13 cellular contexts compared by ENCODE assay signal in the genomic region with DNA sequence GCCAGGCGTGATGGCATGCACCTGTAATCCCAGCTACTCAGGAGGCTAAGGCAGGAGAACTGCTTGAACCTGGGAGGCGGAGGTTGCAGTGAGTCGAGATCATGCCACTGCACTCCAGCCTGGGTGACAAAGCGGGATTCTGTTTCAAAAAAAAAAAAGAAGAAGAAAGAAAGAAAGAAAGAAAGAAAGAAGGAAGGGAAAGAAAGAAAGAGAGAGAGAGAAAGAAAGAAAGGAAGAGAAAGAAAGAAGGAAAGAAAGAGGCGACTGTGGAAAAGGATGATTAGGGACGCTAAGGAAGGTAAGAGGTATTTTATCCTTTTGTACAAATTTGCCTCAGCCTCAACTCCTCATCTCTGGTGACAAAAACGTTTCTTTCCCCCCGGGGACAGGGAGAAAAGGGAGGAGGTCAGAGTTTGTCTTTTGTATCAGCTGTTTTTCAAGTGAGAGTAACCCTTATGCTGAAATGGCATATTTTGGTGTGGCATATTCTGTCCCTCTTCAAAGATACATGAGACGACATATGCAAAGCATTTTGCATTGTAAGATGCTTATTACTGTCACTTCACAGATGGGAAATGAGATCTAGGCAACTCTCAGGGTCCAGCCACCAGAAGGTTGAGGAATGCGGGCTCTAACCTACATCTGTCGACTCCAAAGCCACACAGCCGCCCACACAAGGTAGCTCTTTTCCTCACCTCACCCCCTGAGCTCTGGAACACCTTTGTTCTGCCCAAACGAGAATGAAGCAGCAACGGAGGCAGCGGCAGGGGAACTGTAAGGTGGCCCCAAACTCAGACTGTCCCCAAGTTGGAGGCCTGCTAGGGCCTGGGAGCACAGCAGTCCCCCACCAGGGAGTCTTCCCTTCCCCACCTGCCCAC. TPM values are rescaled to one million over a fixed set of nuclear protein-coding genes. Genes with fewer than 3 reads are reported as not detected.
DNase-seq lines count a peak whose midpoint lies in the region; ATAC-seq and TF ChIP-seq lines count a peak whose summit lies in the region.
"Had no signal": no experiment of that assay in that cellular context is flagged by ENCODE, and none has a peak within 500 bp of the region (broad histone marks: within the 10 kb centered on the region; RNA-seq: fewer than 3 reads in every experiment).

No MANE protein-coding gene starts in this region.

- no peaks in the 10 kb centered on the region for H3K27me3 Mint-ChIP-seq in effector memory CD8-positive, alpha-beta T cell

- H3K79me2 ChIP-seq in HCT116 (ENCODE audit: insufficient read depth, low read length) (no peaks in the 10 kb centered on the region), PC-3 (ENCODE audit: low read length) (no peaks in the 10 kb centered on the region)

- peaks cover 38% of the 10 kb centered on the region for H3K36me3 Mint-ChIP-seq in effector memory CD8-positive, alpha-beta T cell (ENCODE audit: insufficient read depth)

- POLR2A ChIA-PET in HCT116 (lab: Charles Lee) (interaction anchor here (1.1 kb wide), 1 partner anchor 15 kb away, joined by 3 read pairs; no protein-coding TSS in a partner anchor), PC-3 (lab: Charles Lee; ENCODE audit: unreplicated experiment) (interaction anchor here (1.3 kb wide), 1 partner anchor 13 kb away, joined by 5 read pairs; no protein-coding TSS in a partner anchor)

- ATAC-seq in HCT116 (no peak), PC-3 (no peak), gastrocnemius medialis (no peak), HG02588 (IDR thresholded peaks at IDR 0.05; ENCODE audit: unreplicated experiment) (no peak)
- no peak for ATAC-seq in effector memory CD8-positive, alpha-beta T cell (replicated peaks)

- no peaks in the 10 kb centered on the region for H3F3A ChIP-seq in PC-3 (ENCODE audit: low read length, unreplicated experiment)

- H3K4me2 ChIP-seq in HCT116 (ENCODE audit: low read length) (peak overlapping the region; percentile 80), PC-3 (ENCODE audit: low read length) (no peak overlapping the region)

- no peak for TF ChIP-seq POLR2A in HCT116 (IDR thresholded peaks at IDR 0.05; ENCODE audit: borderline replicate concordance, extremely low read depth, insufficient read depth, insufficient read length)
- no peak for TF ChIP-seq POLR2A in gastrocnemius medialis (IDR thresholded peaks at IDR 0.05)

- TF ChIP-seq CTCF in HCT116 (IDR thresholded peaks at IDR 0.05 in 2 of 3, conservative IDR thresholded peaks at IDR 0.05 in 1 of 3; ENCODE audit: borderline replicate concordance in 1 of 3, insufficient read depth in 1 of 3, low read depth in 2 of 3, low read length in 2 of 3) (no peak), PC-3 (conservative IDR thresholded peaks at IDR 0.05; ENCODE audit: low read depth, low read length) (no peak), gastrocnemius medialis (IDR thresholded peaks at IDR 0.05 in 4 of 5, conservative IDR thresholded peaks at IDR 0.05 in 1 of 5) (no peak), GM13976 (IDR thresholded peaks at IDR 0.05; ENCODE audit: borderline replicate concordance, control extremely low read depth, extremely low read depth, insufficient read depth, missing control alignments) (no peak)

- H3K4me1 ChIP-seq in HCT116 (ENCODE audit: control insufficient read depth in 1 of 2, insufficient read depth in 2 of 2, low read length in 2 of 2) (peaks cover 30 to 64% of the 10 kb centered on the region in 2 experiments), PC-3 (ENCODE audit: insufficient read depth, low read length) (peaks cover 45% of the 10 kb centered on the region), gastrocnemius medialis (peaks cover 6 to 15% of the 10 kb centered on the region in 2 donors)

- CTCF ChIA-PET in HCT116 (lab: Charles Lee) = interaction anchor here (1.7 to 3.3 kb wide), 2 partner anchors 11 to 13 kb away, joined by 9 to 19 read pairs; no protein-coding TSS in a partner anchor
- CTCF ChIA-PET in PC-3 (lab: Charles Lee) = interaction anchor here (1.3 kb wide), 1 partner anchor 36 kb away, joined by 4 read pairs; no protein-coding TSS in a partner anchor

- peaks cover 72 to 73% of the 10 kb centered on the region in 2 donors for H3K4me1 Mint-ChIP-seq in effector memory CD8-positive, alpha-beta T cell (ENCODE audit: low read depth in 2 of 2)

- peak overlapping the region; percentile 98 to 99 for H3K27ac Mint-ChIP-seq in effector memory CD8-positive, alpha-beta T cell

- peak overlapping the region; percentile 40 for H3K9ac ChIP-seq in HCT116 (ENCODE audit: low read length)
- no peak overlapping the region; the same call in 1 of the 2 replicates for H3K9ac ChIP-seq in PC-3 (ENCODE audit: low read length)

- DNase-seq in HCT116 (ENCODE audit: low read depth, low spot score) (no peak), PC-3 (no peak), gastrocnemius medialis (no peak), GM13976 (ENCODE audit: low spot score) (no peak), head of caudate nucleus (no peak)
- no peak for DNase-seq in effector memory CD8-positive, alpha-beta T cell
- DNase-seq: activated T-cell treated with anti-CD3 and anti-CD28 coated beads for 4 hours; DND-41; H7; NCI-H1930; stimulated activated CD4-positive, alpha-beta T cell treated with anti-CD3 and anti-CD28 coated beads, Interleukin-4, amount 100 ng/mL, for 1 hour had no signal

- H4K20me1 ChIP-seq in HCT116 (ENCODE audit: insufficient read depth) = no peaks in the 10 kb centered on the region
- H4K20me1 ChIP-seq in PC-3 (ENCODE audit: low read length) = no peaks in the 10 kb centered on the region

- H2AFZ ChIP-seq in HCT116 (ENCODE audit: low read depth, low read length, poor library complexity, severe bottlenecking) (no peak overlapping the region), PC-3 (ENCODE audit: low read length) (no peak overlapping the region)

- H3K4me3 ChIP-seq in HCT116 (replicated peaks in 1 of 2; ENCODE audit: low read depth in 1 of 2, low read length in 2 of 2) (no peak overlapping the region), PC-3 (ENCODE audit: low read length) (no peak overlapping the region), gastrocnemius medialis (no peak overlapping the region)
- H3K4me3 ChIP-seq: SK-N-MC had no signal

- no peak for TF ChIP-seq RAD21 in HCT116 (IDR thresholded peaks at IDR 0.05; ENCODE audit: low read depth)

- intact Hi-C loops in HCT116 (cut with micrococcal nuclease) = no loop called here
- intact Hi-C loops in PC-3 (cut with micrococcal nuclease) = no loop called here
- intact Hi-C loops in gastrocnemius medialis (cut with DNase I; ENCODE audit: low total_unique reads) = no loop called here
- intact Hi-C loops in head of caudate nucleus (cut with DNase I) = no loop called here

- in situ Hi-C loops in gastrocnemius medialis (cut with MboI; ENCODE audit: low sequenced_read_pairs in 4 of 4) (loop anchor here in 1 of 4 donors (5.0 kb wide), 1 partner anchor 34 kb away; no protein-coding TSS in a partner anchor), GM13976 (cut with MboI; ENCODE audit: low sequenced_read_pairs, unreplicated experiment) (loop anchor here (5.0 kb wide), 1 partner anchor 39 kb away; the partner anchor contains the start of gene NUAK2)

- H3K9me3 ChIP-seq in HCT116 (ENCODE audit: control insufficient read depth in 1 of 2, insufficient read depth in 1 of 2, low read depth in 1 of 2, low read length in 2 of 2) (no peaks in the 10 kb centered on the region), PC-3 (ENCODE audit: low read length) (no peaks in the 10 kb centered on the region), gastrocnemius medialis (no peaks in the 10 kb centered on the region)

- RAD21 ChIA-PET in HCT116 (lab: Charles Lee; ENCODE audit: low non-redundant PET in 1 of 2, low total read pairs in 2 of 2, uncharacterized antibody in 2 of 2, unreplicated experiment in 2 of 2) = interaction anchor here in 1 of 2 experiments (1.6 kb wide), 1 partner anchor 34 kb away, joined by 4 read pairs; no protein-coding TSS in a partner anchor

- H3K27ac ChIP-seq in HCT116 (ENCODE audit: low read depth, low read length) (no peak overlapping the region), PC-3 (ENCODE audit: low read length) (peak overlapping the region; percentile 66), gastrocnemius medialis (peak overlapping the region; percentile 65 to 80 (median 74))
- H3K27ac ChIP-seq: SK-N-MC had no signal

- no peaks in the 10 kb centered on the region for H3K9me3 Mint-ChIP-seq in effector memory CD8-positive, alpha-beta T cell

- no peaks in the 10 kb centered on the region for H3K27me3 ChIP-seq in HCT116 (ENCODE audit: insufficient read depth, low read length)
- no peaks in the 10 kb centered on the region for H3K27me3 ChIP-seq in PC-3 (ENCODE audit: low read length)
- no peaks in the 10 kb centered on the region for H3K27me3 ChIP-seq in gastrocnemius medialis

- BruUV-seq in HCT116 (replicated peaks; lab: Mats Ljungman, UMichigan) (no TSS peak), PC-3 (replicated peaks; lab: Mats Ljungman, UMichigan) (no TSS peak)

- no peaks in the 10 kb centered on the region for H3K9me2 ChIP-seq in HCT116 (ENCODE audit: insufficient read depth)
- H3K9me2 ChIP-seq in PC-3 (replicated peaks; ENCODE audit: low read length) = no peaks in the 10 kb centered on the region

- no peaks in the 10 kb centered on the region for H3K36me3 ChIP-seq in HCT116 (ENCODE audit: control insufficient read depth in 1 of 2, insufficient read depth in 2 of 2, low read length in 2 of 2)
- no peaks in the 10 kb centered on the region for H3K36me3 ChIP-seq in PC-3 (ENCODE audit: low read depth, low read length)
- H3K36me3 ChIP-seq in gastrocnemius medialis = no peaks in the 10 kb centered on the region

- H3K4me3 Mint-ChIP-seq in effector memory CD8-positive, alpha-beta T cell = peak overlapping the region; percentile 48 to 63

TF ChIP-seq in HCT116, 20 proteins besides CTCF, POLR2A, EP300 and RAD21 (continues in another document):
- TF ChIP-seq YY1 (IDR thresholded peaks at IDR 0.05; ENCODE audit: extremely low read depth, insufficient replicate concordance, low read depth, low read length) (no peak), ZFX (IDR thresholded peaks at IDR 0.05) (no peak), EZH2 (IDR thresholded peaks at IDR 0.05) (no peak), CBX3 (IDR thresholded peaks at IDR 0.05; ENCODE audit: low read depth) (no peak), EGR1 (IDR thresholded peaks at IDR 0.05; ENCODE audit: low read depth) (no peak), FOSL1 (IDR thresholded peaks at IDR 0.05; ENCODE audit: low read depth) (no peak), POLR2AphosphoS5 (IDR thresholded peaks at IDR 0.05; ENCODE audit: low read depth, low read length) (no peak), SP1 (IDR thresholded peaks at IDR 0.05; ENCODE audit: low read depth) (no peak)

RNA-seq across cellular contexts. Expression of gene NUAK2, which starts 38.0 kb away (rescaled TPM):
- total RNA-seq in HCT116 (2021; ENCODE audit: unreplicated experiment) (3.0 TPM), PC-3 (2014; rRNA removed) (3.8 and 4.8 TPM in 2 replicates), gastrocnemius medialis (1 to 10 TPM in 1 of 4 donors, under 1 TPM in 3; 0.42 to 1.9 (median 0.58) TPM)
- 1.4 and 1.5 TPM in 2 replicates for polyA plus RNA-seq in HCT116 (2012)

RNA-seq across cellular contexts. Expression of gene TMCC2, which starts 55.8 kb away (rescaled TPM):
- total RNA-seq in HCT116 (2021; ENCODE audit: unreplicated experiment) (2.7 TPM), PC-3 (2014; rRNA removed) (8.7 and 11.3 TPM in 2 replicates), gastrocnemius medialis (1 to 10 TPM; 1.1 to 7.6 (median 5.6) TPM)
- polyA plus RNA-seq in HCT116 (2012) = 2.5 and 2.6 TPM in 2 replicates
